ENCODE assay signal across 8 cellular contexts in the genomic region with DNA sequence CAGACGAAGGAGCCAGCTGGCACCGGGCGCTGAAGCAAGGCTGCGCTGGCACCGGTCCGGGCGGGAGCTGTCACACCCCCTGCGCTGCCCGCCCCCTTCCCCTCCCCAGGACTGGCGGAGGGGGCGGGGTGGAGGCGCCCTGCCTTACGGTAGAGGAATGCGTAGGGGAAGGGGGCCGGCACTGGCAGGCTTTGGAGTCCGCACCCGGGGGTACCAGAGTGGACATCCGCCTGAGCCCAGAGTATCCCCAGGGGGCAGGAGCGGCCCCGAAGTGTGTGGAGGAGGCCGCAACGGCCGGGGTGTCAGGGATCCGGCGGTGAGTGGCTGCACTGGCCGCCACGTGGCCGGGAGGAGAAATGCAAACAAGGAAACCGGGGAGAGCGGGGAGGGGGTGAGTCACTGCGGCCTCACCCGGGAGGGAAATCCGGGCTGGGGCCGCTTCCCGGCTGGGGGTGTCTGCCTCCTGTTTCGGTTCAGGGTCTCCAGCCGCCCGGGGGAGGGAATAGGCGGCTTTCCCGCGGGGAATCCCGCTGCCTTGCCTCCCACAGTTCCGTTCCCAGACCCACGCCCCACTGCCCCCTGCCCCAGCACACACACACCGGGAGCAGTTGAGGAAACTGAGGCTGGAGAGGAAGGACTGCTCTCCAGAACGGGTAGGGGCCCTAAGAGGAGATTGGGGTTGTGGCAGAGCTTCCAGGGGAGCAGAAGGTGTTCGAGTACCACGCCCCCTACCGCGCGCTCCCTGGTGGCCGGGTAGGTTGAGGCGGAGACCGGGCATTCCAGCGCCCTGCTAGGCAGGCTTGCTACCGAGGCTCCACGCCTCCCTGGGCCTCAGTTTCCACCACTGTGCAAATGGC. TPM values are rescaled to one million over a fixed set of nuclear protein-coding genes. Genes with fewer than 3 reads are reported as not detected.
DNase-seq lines count a peak whose midpoint lies in the region; ATAC-seq and TF ChIP-seq lines count a peak whose summit lies in the region.

RAPGEF3 (minus strand) TSS at position 47 of the 857 bp plus-strand sequence. CDS start 324 bp downstream, outside the sequence.

- H3K36me3 Mint-ChIP-seq in Calu3 (ENCODE audit: insufficient read depth, unreplicated experiment) (peaks cover 17% of the 10 kb centered on the region), IgD-negative memory B cell (no peaks in the 10 kb centered on the region)
- H3K36me3 Mint-ChIP-seq in activated naive CD8-positive, alpha-beta T cell = no peaks in the 10 kb centered on the region

- no peaks in the 10 kb centered on the region for H3K27me3 ChIP-seq in thyroid gland

- no peaks in the 10 kb centered on the region for H3K36me3 ChIP-seq in thyroid gland

- H3K9me3 ChIP-seq in thyroid gland = no peaks in the 10 kb centered on the region

- peak within 1 kb of the TSS; percentile 85 for H3K27ac Mint-ChIP-seq in Calu3 (ENCODE audit: unreplicated experiment)
- H3K27ac Mint-ChIP-seq in IgD-negative memory B cell = peak within 1 kb of the TSS in 2 of 3 donors; percentile 35 to 76
- H3K27ac Mint-ChIP-seq in activated naive CD8-positive, alpha-beta T cell = peak within 1 kb of the TSS; percentile 28

- H3K4me3 Mint-ChIP-seq in Calu3 (ENCODE audit: low read depth, unreplicated experiment) (peak within 1 kb of the TSS; percentile 82), IgD-negative memory B cell (peak within 1 kb of the TSS; percentile 34 to 92 (median 86))
- H3K4me3 Mint-ChIP-seq in activated naive CD8-positive, alpha-beta T cell = peak within 1 kb of the TSS; percentile 78

- TF ChIP-seq CTCF in Calu3 (IDR thresholded peaks at IDR 0.05; ENCODE audit: unreplicated experiment) = peak; percentile 29
- peak in 2 of 3 donors; percentile 16 to 31 for TF ChIP-seq CTCF in omental fat pad (IDR thresholded peaks at IDR 0.05)
- peak in 5 of 6 experiments; percentile 8 to 57 (median 43) for TF ChIP-seq CTCF in thyroid gland (IDR thresholded peaks at IDR 0.05)

- BruUV-seq in Calu3 (replicated peaks; lab: Mats Ljungman, UMichigan) = TSS peak; percentile 11

- peak; percentile 19 to 66 for TF ChIP-seq POLR2A in thyroid gland (IDR thresholded peaks at IDR 0.05)

- in situ Hi-C loops in SK-MEL-5 (cut with HindIII; ENCODE audit: low pct_unique_long_range_greater_than_20kb, low sequenced_read_pairs) = no loop called here

- H3K4me1 Mint-ChIP-seq in Calu3 (ENCODE audit: low read depth, unreplicated experiment) (peaks cover 34% of the 10 kb centered on the region), IgD-negative memory B cell (peaks cover 22 to 37% (median 34%) of the 10 kb centered on the region in 3 donors)
- H3K4me1 Mint-ChIP-seq in activated naive CD8-positive, alpha-beta T cell (ENCODE audit: low read depth) = peaks cover 28% of the 10 kb centered on the region

- peaks cover 74 to 88% of the 10 kb centered on the region in 2 donors for H3K4me1 ChIP-seq in thyroid gland

- H3K27me3 Mint-ChIP-seq in Calu3 (ENCODE audit: unreplicated experiment) = no peaks in the 10 kb centered on the region
- H3K27me3 Mint-ChIP-seq in IgD-negative memory B cell = peaks cover 3% of the 10 kb centered on the region
- H3K27me3 Mint-ChIP-seq in activated naive CD8-positive, alpha-beta T cell = no peaks in the 10 kb centered on the region

- 4 to 19% methylated on average over 27 to 32 of the region's 57 CpGs for WGBS in thyroid gland, 2 donors

- H3K27ac ChIP-seq in thyroid gland = peak within 1 kb of the TSS; percentile 91 to 95 (median 94)

- CTCF ChIA-PET in Calu3 (lab: Charles Lee) = interaction anchor here (0.9 to 2.1 kb wide), 4 partner anchors 12 to 17 kb away, joined by 3 to 14 read pairs (median 6); no protein-coding TSS in a partner anchor

- DNase-seq in Calu3 (peak; percentile 83), SK-MEL-5 (ENCODE audit: low read depth, low spot score) (peak; percentile 73), glomerular visceral epithelial cell (ENCODE audit: extremely low spot score) (peak; percentile 93), omental fat pad (ENCODE audit: low spot score) (no peak), thyroid gland (peak; percentile 96)

- no peaks in the 10 kb centered on the region for H3K9me3 Mint-ChIP-seq in Calu3 (ENCODE audit: low read depth, unreplicated experiment)
- no peaks in the 10 kb centered on the region for H3K9me3 Mint-ChIP-seq in IgD-negative memory B cell
- no peaks in the 10 kb centered on the region for H3K9me3 Mint-ChIP-seq in activated naive CD8-positive, alpha-beta T cell (ENCODE audit: low read depth)

- intact Hi-C loops in Calu3 (cut with micrococcal nuclease; ENCODE audit: unreplicated experiment) = loop anchor here (2.0 kb wide), 1 partner anchor 14 kb away; no protein-coding TSS in a partner anchor
- intact Hi-C loops in thyroid gland (cut with DNase I) = no loop called here

- peak within 1 kb of the TSS; percentile 37 to 82 (median 43) for H3K4me3 ChIP-seq in thyroid gland (replicated peaks in 1 of 3)

- ATAC-seq in GM21381 (IDR thresholded peaks at IDR 0.05; ENCODE audit: unreplicated experiment) (peak; percentile 56), omental fat pad (ENCODE audit: low FRiP score) (peak; percentile 91)

RNA-seq across cellular contexts. Expression of gene RAPGEF3, which starts in this region (rescaled TPM):
- 8.2 and 11.0 TPM in 2 replicates for total RNA-seq in Calu3 (2022)
- polyA plus RNA-seq in IgD-negative memory B cell = 0.26 TPM
- total RNA-seq in SK-MEL-5 (2014; rRNA removed; shearing (Covaris generic)) = 1.1 and 1.3 TPM in 2 replicates
- 0.43 and 4.2 TPM in 2 replicates for polyA plus RNA-seq in SK-MEL-5 (2015; cell fraction: cytosol; rRNA removed)
- 2.9 and 9.0 TPM in 2 replicates for polyA plus RNA-seq in SK-MEL-5 (2015; cell fraction: nucleus; rRNA removed)
- 100 to 1,000 TPM in 1 of 4 donors, 10 to 100 TPM in 3; 24.2 to 270 (median 59.1) TPM for total RNA-seq in omental fat pad
- total RNA-seq in thyroid gland = 100 to 1,000 TPM in 2 of 4 donors, 10 to 100 TPM in 2; 87.3 to 178 (median 125) TPM

Comparison
In these comparisons a context has a peak if more than half of its experiments do, and no peak if none do; other contexts are left out.
1. H3K27ac Mint-ChIP-seq: peak in every context shown above with its lines; median percentile 85 in Calu3; 56 in IgD-negative memory B cell; 28 in activated naive CD8-positive, alpha-beta T cell.